ENCODE assay signal across 8 cellular contexts in genomic region chr3:66195347-66195783, GRCh38. TPM values are rescaled to one million over a fixed set of nuclear protein-coding genes. Genes with fewer than 3 reads are reported as not detected.
DNase-seq lines count a peak whose midpoint lies in the region; ATAC-seq and TF ChIP-seq lines count a peak whose summit lies in the region.

No MANE protein-coding gene starts in this region.

- peak overlapping the region; percentile 37 for H3K4me3 ChIP-seq in AG04450 (ENCODE audit: low read depth, low read length)

- ATAC-seq in HG02885 (IDR thresholded peaks at IDR 0.05; ENCODE audit: poor library complexity, unreplicated experiment): peak; percentile 76
- peak; percentile 37 for ATAC-seq in activated naive CD8-positive, alpha-beta T cell treated with anti-CD3 and anti-CD28 coated beads, Interleukin-2, amount 50 U/mL, for 24 hours
- ATAC-seq in sciatic nerve: peak; percentile 74
- no peak for ATAC-seq in GM19455 (IDR thresholded peaks at IDR 0.05; ENCODE audit: unreplicated experiment)
- no peak for ATAC-seq in HG03565 (IDR thresholded peaks at IDR 0.05; ENCODE audit: unreplicated experiment)

- H3K36me3 Mint-ChIP-seq in activated naive CD8-positive, alpha-beta T cell treated with anti-CD3 and anti-CD28 coated beads, Interleukin-2, amount 50 U/mL, for 24 hours (ENCODE audit: low read depth): no peaks in the 10 kb centered on the region

- H3K4me1 Mint-ChIP-seq in activated naive CD8-positive, alpha-beta T cell treated with anti-CD3 and anti-CD28 coated beads, Interleukin-2, amount 50 U/mL, for 24 hours: no peaks in the 10 kb centered on the region

- peaks cover 3% of the 10 kb centered on the region for H3K27me3 ChIP-seq in AG04450 (ENCODE audit: control insufficient read depth, insufficient read depth, low read length)

- no peak overlapping the region for H3K27ac ChIP-seq in AG04450 (ENCODE audit: low read depth, low read length)

- CTCF ChIA-PET in AG04450 (lab: Charles Lee): interaction anchor here (0.9 to 2.0 kb wide), 5 partner anchors 14 to 756 kb away, joined by 3 to 9 read pairs (median 5); no protein-coding TSS in a partner anchor

- peak; percentile 55 for DNase-seq in AG04450 (ENCODE audit: low read depth, low spot score)
- DNase-seq in activated naive CD8-positive, alpha-beta T cell treated with anti-CD3 and anti-CD28 coated beads, Interleukin-2, amount 50 U/mL, for 24 hours: peak; percentile 18
- DNase-seq in hepatic stellate cell (ENCODE audit: low spot score): peak; percentile 84
- peak; percentile 61 for DNase-seq in sciatic nerve (ENCODE audit: low spot score)
- no peak for DNase-seq in RKO (ENCODE audit: low spot score)

- no peaks in the 10 kb centered on the region for H3K9me3 ChIP-seq in AG04450 (ENCODE audit: control insufficient read depth, insufficient read depth, low read length)

- intact Hi-C loops in sciatic nerve (cut with DNase I): no loop called here

- TF ChIP-seq CTCF in AG04450 (IDR thresholded peaks at IDR 0.05; ENCODE audit: low read depth, low read length): peak; percentile 64

- no peak overlapping the region for H3K27ac Mint-ChIP-seq in activated naive CD8-positive, alpha-beta T cell treated with anti-CD3 and anti-CD28 coated beads, Interleukin-2, amount 50 U/mL, for 24 hours

- H3K4me3 Mint-ChIP-seq in activated naive CD8-positive, alpha-beta T cell treated with anti-CD3 and anti-CD28 coated beads, Interleukin-2, amount 50 U/mL, for 24 hours: no peak overlapping the region

- peaks cover 28% of the 10 kb centered on the region for H3K27me3 Mint-ChIP-seq in activated naive CD8-positive, alpha-beta T cell treated with anti-CD3 and anti-CD28 coated beads, Interleukin-2, amount 50 U/mL, for 24 hours

- POLR2A ChIA-PET in AG04450 (lab: Yijun Ruan, JAX): no interaction called here

- H3K9me3 Mint-ChIP-seq in activated naive CD8-positive, alpha-beta T cell treated with anti-CD3 and anti-CD28 coated beads, Interleukin-2, amount 50 U/mL, for 24 hours: no peaks in the 10 kb centered on the region

RNA-seq across cellular contexts. Expression of gene SLC25A26, which starts 25.4 kb away (rescaled TPM):
- 16.2 and 16.4 TPM in 2 replicates for polyA plus RNA-seq in AG04450 (2011; rRNA removed)
- polyA minus RNA-seq in AG04450 (2011; rRNA and poly(A)+ RNA removed): 6.0 and 7.8 TPM in 2 replicates
- total RNA-seq in sciatic nerve: 16.4 TPM

Comparison
In these comparisons a context has a peak if more than half of its experiments do, and no peak if none do; other contexts are left out.
1. ATAC-seq: peak in HG02885 (single experiment), activated naive CD8-positive, alpha-beta T cell treated with anti-CD3 and anti-CD28 coated beads, Interleukin-2, amount 50 U/mL, for 24 hours (single experiment) and sciatic nerve (single experiment); none in GM19455 (single experiment) and HG03565 (single experiment).